ENCODE assay signal across 33 cellular contexts in the genomic region with DNA sequence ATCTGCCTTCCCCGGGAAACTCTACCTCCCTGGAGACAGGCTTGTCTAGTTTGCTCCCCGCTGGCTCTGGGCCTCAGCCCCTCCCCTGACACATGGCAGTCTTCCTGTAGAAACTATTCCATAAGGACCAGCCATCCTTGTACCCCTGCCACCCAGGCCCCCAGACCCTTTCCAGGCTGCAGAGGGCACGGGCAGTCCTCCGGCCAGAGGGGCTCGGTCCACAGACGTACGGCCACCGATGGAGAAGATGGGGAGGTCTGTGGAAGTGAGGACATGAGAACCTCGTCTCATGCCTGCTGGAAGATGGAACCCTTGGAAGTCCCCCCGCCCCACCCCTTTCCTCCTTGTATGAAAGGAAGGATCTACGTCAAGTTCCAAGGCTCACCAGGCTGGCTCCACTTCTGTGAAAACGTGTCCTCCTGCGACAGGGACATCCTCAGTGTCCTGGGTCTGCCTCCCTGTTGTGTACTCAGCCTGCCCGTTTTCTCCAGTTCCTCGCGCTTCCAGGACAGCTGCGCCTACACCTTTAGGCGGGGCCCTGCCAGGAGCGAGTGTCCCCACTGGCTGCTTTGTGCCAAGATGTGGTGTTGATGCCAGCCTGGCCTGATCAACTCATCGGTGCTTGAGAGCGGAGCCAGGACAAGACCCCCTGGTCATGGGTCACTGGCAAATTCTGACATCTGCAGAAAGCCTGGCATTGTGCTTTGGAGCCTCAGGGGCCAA.
"Had no signal": no experiment of that assay in that cellular context is flagged by ENCODE, and none has a peak within 500 bp of the region (broad histone marks: within the 10 kb centered on the region; RNA-seq: fewer than 3 reads in every experiment).

No MANE protein-coding gene starts in this region.

- H2AFZ ChIP-seq: PC-9 had no signal

- H3K27ac ChIP-seq: adrenal gland, PC-9, RWPE1, VCaP had no signal

- H3K4me1 ChIP-seq: adrenal gland had no signal

- DNase-seq: activated B cell treated with CpG ODN at 0.5 μM for 24 hours; activated CD4-positive, alpha-beta memory T cell treated with anti-CD3 and anti-CD28 coated beads, Interleukin-2, amount 10 ng/mL, durations not matched to agents 7 days and 5 days; activated CD4-positive, alpha-beta T cell treated with anti-CD3 and anti-CD28 coated beads for 4 hours; activated CD4-positive, alpha-beta T cell treated with anti-CD3 and anti-CD28 coated beads, Interleukin-2, amount 50 U/mL, for 1 hour; activated CD4-positive, CD25-positive, alpha-beta regulatory T cell treated with anti-CD3 and anti-CD28 coated beads, Interleukin-2, amount 50 U/mL, for 72 hours; activated CD8-positive, alpha-beta memory T cell treated with anti-CD3 and anti-CD28 coated beads for 24 hours; activated CD8-positive, alpha-beta memory T cell treated with anti-CD3 and anti-CD28 coated beads, Interleukin-2, amount 10 ng/mL, durations not matched to agents 7 days and 5 days; activated gamma-delta T cell; activated naive CD4-positive, alpha-beta T cell treated with Interleukin-2 at 50 U/mL for 16 hours; activated T-cell treated with anti-CD3 and anti-CD28 coated beads, Interleukin-2, amount 50 U/mL, for 1 hour; adrenal gland; caudate nucleus; cerebellar nuclear complex; NCI-H1092 treated with DMSO at 0.1 percent for 48 hours; NCI-H1417; NCI-H146; NCI-H187; NCI-H2081; NCI-H510A; NCI-H526; NCI-H748 treated with DMSO at 0.1 percent for 48 hours; NK-92 treated with Interleukin-12 subunit alpha and Interleukin-12 subunit beta, amount 100 ng/mL, for 24 hours; PC-9; SIG-M5; SW 1271; T-helper 1 cell; T-helper 2 cell; T-helper 9 cell had no signal

- H3K36me3 ChIP-seq: adrenal gland had no signal

- ATAC-seq: activated CD8-positive, alpha-beta memory T cell treated with anti-CD3 and anti-CD28 coated beads, Interleukin-2, amount 10 ng/mL, durations not matched to agents 7 days and 5 days; activated naive CD4-positive, alpha-beta T cell treated with anti-CD3 and anti-CD28 coated beads, Interleukin-2, amount 50 U/mL, for 72 hours; Right ventricle myocardium inferior; SK-N-SH treated with all-trans-retinoic acid at 6 μM for 48 hours had no signal

- H3K4me2 ChIP-seq: PC-9 had no signal

- H3K9me3 ChIP-seq: adrenal gland had no signal

- H3K4me3 ChIP-seq: adrenal gland, PC-9 had no signal
